In the genomic region with DNA sequence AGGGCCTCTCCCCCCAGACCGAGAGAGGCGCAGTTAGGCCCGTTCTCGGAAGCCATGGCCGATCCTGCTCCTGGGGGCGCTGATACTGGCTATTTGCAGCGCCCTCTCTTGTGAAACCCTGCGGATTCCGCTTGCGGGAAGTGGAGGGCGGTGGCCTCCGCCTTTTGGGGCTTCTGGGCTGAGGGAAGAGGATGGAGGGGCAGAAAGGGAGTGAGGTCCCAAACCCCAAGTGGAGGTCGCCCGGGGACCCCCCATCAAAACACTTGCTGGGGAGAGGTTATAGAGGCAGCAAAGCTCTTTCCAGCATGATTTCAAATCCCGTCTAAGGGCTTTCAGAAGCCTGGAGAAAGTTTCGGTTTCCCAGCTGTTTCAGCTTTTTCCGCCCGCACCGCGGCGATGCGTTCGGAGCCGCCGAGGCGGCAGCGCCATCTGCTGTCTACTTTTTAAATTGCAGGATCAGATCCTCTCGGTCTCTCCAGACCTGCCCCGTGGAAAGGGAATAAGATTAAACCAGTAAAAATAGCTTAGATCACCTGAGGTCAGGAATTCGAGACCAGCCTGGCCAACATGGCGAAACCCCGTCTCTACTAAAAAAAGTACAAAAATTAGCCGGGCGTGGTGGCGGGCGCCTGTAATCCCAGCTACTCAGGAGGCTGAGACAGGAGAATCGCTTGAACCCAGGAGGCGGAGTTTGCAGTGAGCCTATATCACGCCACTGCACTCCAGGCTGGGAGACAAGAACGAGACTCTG, we compare ENCODE assay signal across 8 cellular contexts. TPM values are rescaled to one million over a fixed set of nuclear protein-coding genes. Genes with fewer than 3 reads are reported as not detected.
DNase-seq lines count a peak whose midpoint lies in the region; ATAC-seq, FAIRE-seq and TF ChIP-seq lines count a peak whose summit lies in the region.

No MANE protein-coding gene starts in this region.

- H4K20me1 ChIP-seq in smooth muscle cell (ENCODE audit: low read depth): no peaks in the 10 kb centered on the region

- H3K27ac ChIP-seq in caudate nucleus (ENCODE audit: low read depth, low read length) (peak overlapping the region; percentile 58), smooth muscle cell (ENCODE audit: low read depth) (no peak overlapping the region)

- peak overlapping the region; percentile 89 for H3K4me2 ChIP-seq in smooth muscle cell

- WGBS in smooth muscle cell (ENCODE audit: low lambda C conversion rate): 23% methylated on average over 39 of the region's 40 CpGs

- peak overlapping the region; percentile 41 for H3K9ac ChIP-seq in smooth muscle cell (ENCODE audit: low read depth)

- H3K4me3 ChIP-seq in smooth muscle cell: peak overlapping the region; percentile 52

- DNase-seq in ACHN: peak; percentile 73
- DNase-seq in GM18507 (ENCODE audit: extremely low spot score, insufficient read length, low read depth): no peak
- DNase-seq in NCI-H146 (lab: John Stamatoyannopoulos, UW): peak; percentile 31
- DNase-seq in activated CD4-positive, CD25-positive, alpha-beta regulatory T cell (lab: John Stamatoyannopoulos, UW): peak; percentile 61 to 76 (median 68)
- DNase-seq in caudate nucleus (lab: John Stamatoyannopoulos, UW): peak in 51 of 61 donors; percentile 4 to 81 (median 48)
- peak; percentile 63 for DNase-seq in iris pigment epithelial cell (ENCODE audit: low read depth)
- peak; percentile 57 for DNase-seq in smooth muscle cell (lab: John Stamatoyannopoulos, UW; ENCODE audit: unreplicated experiment)

- peaks cover 5% of the 10 kb centered on the region for H3K4me1 ChIP-seq in smooth muscle cell (ENCODE audit: low read depth)

- H2AFZ ChIP-seq in smooth muscle cell (ENCODE audit: low read depth): peak overlapping the region; percentile 96

- H3K27me3 ChIP-seq in smooth muscle cell (ENCODE audit: low read depth): no peaks in the 10 kb centered on the region

- in situ Hi-C loops in ACHN (cut with HindIII; ENCODE audit: low pct_ligation_motif_present, low pct_unique_long_range_greater_than_20kb, low sequenced_read_pairs): no loop called here

- no peak for ATAC-seq in HG02610 (IDR thresholded peaks at IDR 0.05; ENCODE audit: unreplicated experiment)

- TF ChIP-seq CTCF in smooth muscle cell (IDR thresholded peaks at IDR 0.05; ENCODE audit: borderline replicate concordance, insufficient read depth, poor library complexity, severe bottlenecking): peak; percentile 89

- H3K9me3 ChIP-seq in smooth muscle cell (replicated peaks; ENCODE audit: low read depth): no peaks in the 10 kb centered on the region

- H3K79me2 ChIP-seq in smooth muscle cell (ENCODE audit: low read depth): no peaks in the 10 kb centered on the region

- H3F3A ChIP-seq in smooth muscle cell (ENCODE audit: low read depth): no peaks in the 10 kb centered on the region

- peak; percentile 75 for FAIRE-seq in GM18507 (lab: Jason Lieb, UNC)

- H3K36me3 ChIP-seq in smooth muscle cell (ENCODE audit: low read depth): no peaks in the 10 kb centered on the region

RNA-seq across cellular contexts. Expression of a gene that starts 15.8 kb away (rescaled TPM):
- not detected in 2 replicates for total RNA-seq in smooth muscle cell
- not detected in 2 replicates for polyA plus RNA-seq in smooth muscle cell

RNA-seq across cellular contexts. Expression of a gene that starts 28.1 kb away (rescaled TPM):
- total RNA-seq in smooth muscle cell: 0.63 and 0.90 TPM in 2 replicates
- 0.56 TPM in 1 of 2 replicates, not detected in the other for polyA plus RNA-seq in smooth muscle cell
